Comparison of ENCODE assay signal across 14 cellular contexts in genomic region chr14:26199599-26200370, GRCh38.
DNase-seq lines count a peak whose midpoint lies in the region; ATAC-seq and TF ChIP-seq lines count a peak whose summit lies in the region.
"Had no signal": no experiment of that assay in that cellular context is flagged by ENCODE, and none has a peak within 500 bp of the region (broad histone marks: within the 10 kb centered on the region; RNA-seq: fewer than 3 reads in every experiment).

No MANE protein-coding gene starts in this region.

- H3K27ac ChIP-seq in KMS-11 (no peak overlapping the region), SK-N-SH (ENCODE audit: low read depth in 2 of 2, low read length in 1 of 2) (peak overlapping the region in 1 of 2 experiments; percentile 63; a peak in 2 of 4 replicates), upper lobe of right lung (no peak overlapping the region), right cardiac atrium (ENCODE audit: low read length) (no peak overlapping the region)
- H3K27ac ChIP-seq in CD4-positive, alpha-beta memory T cell (ENCODE audit: low read depth, low read length), result no peak overlapping the region
- H3K27ac ChIP-seq: BLaER1 treated with 17β-estradiol and CSF1 and Interleukin-3, amounts not matched to agents 10 nM and 100 nM; cardiac muscle cell had no signal

- H3K36me3 Mint-ChIP-seq in CD4-positive, alpha-beta memory T cell, result no peaks in the 10 kb centered on the region

- H3K4me2 ChIP-seq in KMS-11 (peak overlapping the region; percentile 33; the same call in 1 of the 2 replicates), SK-N-SH (peak overlapping the region; percentile 60)

- H3K9ac ChIP-seq in KMS-11 (no peak overlapping the region), SK-N-SH (peak overlapping the region; percentile 34; the same call in 1 of the 2 replicates)
- H3K9ac ChIP-seq: BLaER1 treated with 17β-estradiol and CSF1 and Interleukin-3, amounts not matched to agents 10 nM and 100 nM had no signal

- DNase-seq in DMS79 treated with DMSO at 0.1 percent for 48 hours (lab: John Stamatoyannopoulos, UW), result peak; percentile 89
- DNase-seq in SK-N-SH, result no peak
- DNase-seq in kidney epithelial cell (ENCODE audit: low read depth), result peak; percentile 67
- no peak for DNase-seq in upper lobe of right lung
- no peak for DNase-seq in right cardiac atrium
- DNase-seq in hepatic stellate cell (ENCODE audit: low spot score), result no peak
- DNase-seq in CD4-positive, alpha-beta memory T cell, result no peak
- DNase-seq: activated CD4-positive, alpha-beta T cell treated with anti-CD3 and anti-CD28 coated beads, Interleukin-2, amount 50 U/mL, for 4 hours; activated gamma-delta T cell treated with Interleukin-2 at 50 U/mL for 16 hours; NCI-H1417 treated with DMSO at 0.1 percent for 48 hours; NCI-H748 treated with DMSO at 0.1 percent for 48 hours had no signal

- H4K20me1 ChIP-seq in KMS-11 (ENCODE audit: insufficient read depth) (no peaks in the 10 kb centered on the region), SK-N-SH (ENCODE audit: insufficient read depth) (no peaks in the 10 kb centered on the region)

- H3K27me3 ChIP-seq in KMS-11 (ENCODE audit: insufficient read depth, low read depth) (peaks cover 56% of the 10 kb centered on the region), SK-N-SH (ENCODE audit: insufficient read depth) (peaks cover 41% of the 10 kb centered on the region), kidney epithelial cell (ENCODE audit: control insufficient read depth, insufficient read depth, low read length) (peaks cover 38% of the 10 kb centered on the region), upper lobe of right lung (peaks cover 1% of the 10 kb centered on the region), right cardiac atrium (ENCODE audit: control insufficient read depth, insufficient read depth) (no peaks in the 10 kb centered on the region)
- no peaks in the 10 kb centered on the region for H3K27me3 ChIP-seq in CD4-positive, alpha-beta memory T cell (ENCODE audit: insufficient read depth, low read length)

- intact Hi-C loops in upper lobe of right lung (cut with DNase I) (no loop called here), right cardiac atrium (cut with DNase I) (no loop called here)
- intact Hi-C loops in CD4-positive, alpha-beta memory T cell (cut with micrococcal nuclease), result no loop called here

- no peaks in the 10 kb centered on the region for H3K9me2 ChIP-seq in SK-N-SH

- CTCF ChIA-PET in SK-N-SH (lab: Yijun Ruan, JAX), result interaction anchor here (1.4 kb wide), 1 partner anchor 36 kb away, joined by 3 read pairs; no protein-coding TSS in a partner anchor
- CTCF ChIA-PET in CD4-positive, alpha-beta memory T cell (lab: Charles Lee; ENCODE audit: partially characterized antibody), result no interaction called here

- H3K27ac Mint-ChIP-seq in CD4-positive, alpha-beta memory T cell, result no peak overlapping the region

- no peak overlapping the region for H2AFZ ChIP-seq in KMS-11 (ENCODE audit: low read depth)
- peak overlapping the region; percentile 39; the same call in 1 of the 2 replicates for H2AFZ ChIP-seq in SK-N-SH (ENCODE audit: low read depth)

- 8% methylated on average over 6 of the region's 6 CpGs for WGBS in SK-N-SH (ENCODE audit: low lambda C conversion rate)
- 68% methylated on average over 6 of the region's 6 CpGs for WGBS in right cardiac atrium

- ATAC-seq in upper lobe of right lung, result no peak
- no peak for ATAC-seq in right cardiac atrium

- H3K4me1 ChIP-seq in KMS-11 (ENCODE audit: low read depth, poor library complexity, severe bottlenecking) (peaks cover 17% of the 10 kb centered on the region), SK-N-SH (ENCODE audit: control insufficient read depth in 1 of 2, insufficient read depth in 2 of 2, low read depth in 1 of 2, low read length in 1 of 2) (no peaks in the 10 kb centered on the region; a peak in 1 of 4 replicates), upper lobe of right lung (no peaks in the 10 kb centered on the region), right cardiac atrium (ENCODE audit: control insufficient read depth, insufficient read depth, low read length) (no peaks in the 10 kb centered on the region)
- H3K4me1 ChIP-seq in CD4-positive, alpha-beta memory T cell (ENCODE audit: insufficient read depth, low read length), result no peaks in the 10 kb centered on the region

- TF ChIP-seq CTCF in KMS-11 (conservative IDR thresholded peaks at IDR 0.05; ENCODE audit: low read depth, low read length) (no peak), SK-N-SH (IDR thresholded peaks at IDR 0.05) (no peak), kidney epithelial cell (IDR thresholded peaks at IDR 0.05; ENCODE audit: insufficient read depth, low read length, poor library complexity, severe bottlenecking) (no peak), upper lobe of right lung (IDR thresholded peaks at IDR 0.05) (no peak)

- peaks cover 0 to 35% (median 22%) of the 10 kb centered on the region in 8 donors for H3K9me3 Mint-ChIP-seq in CD4-positive, alpha-beta memory T cell

- H3K9me3 ChIP-seq in SK-N-SH, result no peaks in the 10 kb centered on the region
- no peaks in the 10 kb centered on the region for H3K9me3 ChIP-seq in upper lobe of right lung
- H3K9me3 ChIP-seq in right cardiac atrium (ENCODE audit: control insufficient read depth, low read length), result no peaks in the 10 kb centered on the region
- H3K9me3 ChIP-seq in CD4-positive, alpha-beta memory T cell (ENCODE audit: control insufficient read depth in 1 of 2, low read length in 2 of 2), result no peaks in the 10 kb centered on the region

- H3K79me2 ChIP-seq in KMS-11 (ENCODE audit: insufficient read depth, low read depth) (no peaks in the 10 kb centered on the region), SK-N-SH (ENCODE audit: insufficient read depth) (no peaks in the 10 kb centered on the region)

- H3K4me1 Mint-ChIP-seq in CD4-positive, alpha-beta memory T cell, result peaks cover 0 to 1% (median 0%) of the 10 kb centered on the region in 4 donors

- POLR2A ChIA-PET in SK-N-SH (lab: Yijun Ruan, JAX), result no interaction called here
- POLR2A ChIA-PET in CD4-positive, alpha-beta memory T cell (lab: Charles Lee; ENCODE audit: partially characterized antibody), result no interaction called here

- H3K4me3 Mint-ChIP-seq in CD4-positive, alpha-beta memory T cell, result peak overlapping the region in 1 of 8 donors; percentile 27

- H3K36me3 ChIP-seq in KMS-11 (ENCODE audit: insufficient read depth) (no peaks in the 10 kb centered on the region), SK-N-SH (replicated peaks in 1 of 2; ENCODE audit: control insufficient read depth in 1 of 2, insufficient read depth in 2 of 2, low read length in 1 of 2) (no peaks in the 10 kb centered on the region), kidney epithelial cell (ENCODE audit: control insufficient read depth, insufficient read depth, low read length) (no peaks in the 10 kb centered on the region), upper lobe of right lung (no peaks in the 10 kb centered on the region)
- H3K36me3 ChIP-seq in CD4-positive, alpha-beta memory T cell (ENCODE audit: insufficient read depth, low read length), result no peaks in the 10 kb centered on the region
- H3K36me3 ChIP-seq: BLaER1 treated with 17β-estradiol and CSF1 and Interleukin-3, amounts not matched to agents 10 nM and 100 nM; cardiac muscle cell had no signal

- H3F3A ChIP-seq in SK-N-SH (replicated peaks; ENCODE audit: insufficient read depth), result peaks cover 11% of the 10 kb centered on the region

- H3K4me3 ChIP-seq in KMS-11 (IDR thresholded peaks at IDR 0.05; ENCODE audit: insufficient read depth, low read depth, low read length) (no peak overlapping the region), SK-N-SH (ENCODE audit: low read depth in 2 of 2, low read length in 1 of 2) (0 out of 4 replicates have a peak overlapping the region, but pooled peaks of 1 of the 2 experiments have one; percentile 13), kidney epithelial cell (ENCODE audit: low read depth, low read length) (no peak overlapping the region), upper lobe of right lung (no peak overlapping the region), right cardiac atrium (ENCODE audit: low read length) (no peak overlapping the region)
- no peak overlapping the region for H3K4me3 ChIP-seq in CD4-positive, alpha-beta memory T cell (ENCODE audit: low read length in 2 of 2)
- H3K4me3 ChIP-seq: BLaER1 treated with 17β-estradiol and CSF1 and Interleukin-3, amounts not matched to agents 10 nM and 100 nM; cardiac muscle cell had no signal

- TF ChIP-seq EP300 in SK-N-SH (IDR thresholded peaks at IDR 0.05; ENCODE audit: borderline replicate concordance in 1 of 2, low read depth in 1 of 2, low read length in 1 of 2), result no peak

- TF ChIP-seq RAD21 in SK-N-SH (IDR thresholded peaks at IDR 0.05; ENCODE audit: low read length), result no peak

- H3K27me3 Mint-ChIP-seq in CD4-positive, alpha-beta memory T cell, result peaks cover 0 to 1% of the 10 kb centered on the region in 2 donors

TF ChIP-seq in SK-N-SH, 30 proteins besides CTCF, POLR2A, EP300 and RAD21 (continues in another document):
- TF ChIP-seq PBX3 (IDR thresholded peaks at IDR 0.05), result no peak

Comparison
In these comparisons a context has a peak if more than half of its experiments do, and no peak if none do; other contexts are left out.
1. DNase-seq: peak in DMS79 treated with DMSO at 0.1 percent for 48 hours (single experiment) and kidney epithelial cell (single experiment); none in SK-N-SH (single experiment), upper lobe of right lung (single experiment), right cardiac atrium (0 of 3), hepatic stellate cell (single experiment) and CD4-positive, alpha-beta memory T cell (0 of 5).